Comparison of ENCODE assay signal across 34 cellular contexts in genomic region chrX:102715967-102716366, GRCh38. TPM values are rescaled to one million over a fixed set of nuclear protein-coding genes. Genes with fewer than 3 reads are reported as not detected.
DNase-seq lines count a peak whose midpoint lies in the region; ATAC-seq, FAIRE-seq and TF ChIP-seq lines count a peak whose summit lies in the region.
"Had no signal": no experiment of that assay in that cellular context is flagged by ENCODE, and none has a peak within 500 bp of the region (broad histone marks: within the 10 kb centered on the region; RNA-seq: fewer than 3 reads in every experiment).

No MANE protein-coding gene starts in this region.

- H3K9ac ChIP-seq in IMR-90 (ENCODE audit: low read depth, low read length) (no peak overlapping the region), astrocyte (ENCODE audit: low read length) (no peak overlapping the region)
- H3K9ac ChIP-seq: BLaER1; BLaER1 treated with 17β-estradiol and CSF1 and Interleukin-3, amounts not matched to agents 10 nM and 100 nM had no signal

- H3K23ac ChIP-seq in IMR-90 (ENCODE audit: low read depth, low read length): no peak overlapping the region

- H3K9me3 ChIP-seq in IMR-90 (ENCODE audit: control insufficient read depth, insufficient read depth, low read length) (no peaks in the 10 kb centered on the region), astrocyte (ENCODE audit: insufficient read depth, low read depth, low read length) (no peaks in the 10 kb centered on the region), osteoblast (ENCODE audit: low read depth, low read length) (no peaks in the 10 kb centered on the region)
- H3K9me3 ChIP-seq: A549, BE2C, Caco-2 had no signal

- peak; percentile 26 for FAIRE-seq in astrocyte (lab: Jason Lieb, UNC)
- FAIRE-seq: A204.1, D721Med had no signal

- no peak overlapping the region for H4K8ac ChIP-seq in IMR-90 (ENCODE audit: low read depth in 2 of 2, low read length in 2 of 2)

- POLR2A ChIA-PET in IMR-90 (lab: Charles Lee; ENCODE audit: unreplicated experiment): no interaction called here

- no peaks in the 10 kb centered on the region; the same call in 1 of the 2 replicates for H3K9me1 ChIP-seq in IMR-90 (ENCODE audit: insufficient read depth, low read length)

- H4K20me1 ChIP-seq in IMR-90 (ENCODE audit: insufficient read depth, low read length) (no peaks in the 10 kb centered on the region), astrocyte (ENCODE audit: insufficient read depth, low read length) (no peaks in the 10 kb centered on the region), osteoblast (ENCODE audit: insufficient read depth, low read length) (no peaks in the 10 kb centered on the region)
- H4K20me1 ChIP-seq: BLaER1; BLaER1 treated with 17β-estradiol and CSF1 and Interleukin-3, amounts not matched to agents 10 nM and 100 nM had no signal

- H3K4me3 ChIP-seq in IMR-90 (ENCODE audit: insufficient read depth, low read depth, low read length) (no peak overlapping the region), astrocyte (ENCODE audit: insufficient read depth, low read depth, low read length) (no peak overlapping the region), osteoblast (ENCODE audit: insufficient read depth, low read length) (no peak overlapping the region)
- H3K4me3 ChIP-seq: A549; BLaER1; BLaER1 treated with 17β-estradiol and CSF1 and Interleukin-3, amounts not matched to agents 10 nM and 100 nM had no signal

- H3K18ac ChIP-seq in IMR-90 (ENCODE audit: low read depth, low read length): no peak overlapping the region

- H2BK20ac ChIP-seq in IMR-90 (ENCODE audit: low read depth, low read length): no peak overlapping the region

- no peaks in the 10 kb centered on the region for H3K4me1 Mint-ChIP-seq in astrocyte (ENCODE audit: low read depth, unreplicated experiment)

- no peaks in the 10 kb centered on the region for H3K4me1 ChIP-seq in IMR-90 (ENCODE audit: control insufficient read depth, insufficient read depth, low read length)
- H3K4me1 ChIP-seq in astrocyte (ENCODE audit: insufficient read depth, low read length): no peaks in the 10 kb centered on the region
- H3K4me1 ChIP-seq in osteoblast (ENCODE audit: insufficient read depth, low read length): no peaks in the 10 kb centered on the region
- H3K4me1 ChIP-seq: BE2C; BLaER1; BLaER1 treated with 17β-estradiol and CSF1 and Interleukin-3, amounts not matched to agents 10 nM and 100 nM; Caco-2 had no signal

- H2BK5ac ChIP-seq in IMR-90 (ENCODE audit: low read depth, low read length, poor library complexity, severe bottlenecking): no peak overlapping the region

- H4K5ac ChIP-seq in IMR-90 (ENCODE audit: low read depth, low read length): no peak overlapping the region

- no peak overlapping the region for H3K27ac Mint-ChIP-seq in astrocyte (ENCODE audit: unreplicated experiment)
- H3K27ac Mint-ChIP-seq: B cell; CD14-positive monocyte; CD4-positive, alpha-beta memory T cell; CD4-positive, alpha-beta T cell; CD4-positive, CD25-positive, alpha-beta regulatory T cell; CD8-positive, alpha-beta memory T cell; CD8-positive, alpha-beta T cell had no signal

- no peak overlapping the region for H4K91ac ChIP-seq in IMR-90 (ENCODE audit: insufficient read depth, low read depth, low read length)

- H3K27ac ChIP-seq in IMR-90 (ENCODE audit: insufficient read depth, low read length): no peak overlapping the region
- no peak overlapping the region for H3K27ac ChIP-seq in astrocyte (ENCODE audit: low read depth, low read length)
- no peak overlapping the region for H3K27ac ChIP-seq in osteoblast (ENCODE audit: low read depth, low read length)
- H3K27ac ChIP-seq: 22Rv1; A549; BLaER1; BLaER1 treated with 17β-estradiol and CSF1 and Interleukin-3, amounts not matched to agents 10 nM and 100 nM; C4-2B had no signal

- 78% methylated on average over 4 of the region's 5 CpGs; no CpG with 5 or more reads in 1 of the 2 experiments for WGBS in IMR-90 (ENCODE audit: extremely low coverage in 2 of 2, insufficient read length in 1 of 2), 2 experiments

- H3K14ac ChIP-seq in IMR-90 (replicated peaks; ENCODE audit: low read depth, low read length): no peak overlapping the region

- no peaks in the 10 kb centered on the region for H3K79me2 ChIP-seq in astrocyte (ENCODE audit: insufficient read depth, low read length)
- H3K79me2 ChIP-seq in osteoblast (ENCODE audit: insufficient read depth, low read length): no peaks in the 10 kb centered on the region

- H3K4me2 ChIP-seq in IMR-90 (ENCODE audit: low read depth, low read length) (no peak overlapping the region), astrocyte (ENCODE audit: low read length) (no peak overlapping the region), osteoblast (ENCODE audit: insufficient read depth, low read length) (no peak overlapping the region)
- H3K4me2 ChIP-seq: A549; BLaER1; BLaER1 treated with 17β-estradiol and CSF1 and Interleukin-3, amounts not matched to agents 10 nM and 100 nM had no signal

- no peak overlapping the region for H2BK15ac ChIP-seq in IMR-90 (ENCODE audit: low read depth, low read length)

- no peak overlapping the region for H3K56ac ChIP-seq in IMR-90 (ENCODE audit: extremely low read depth, insufficient read depth, low read length)

- in situ Hi-C loops in IMR-90 (cut with MboI; ENCODE audit: low sequenced_read_pairs): no loop called here

- no TSS peak for BruUV-seq in IMR-90 (replicated peaks; lab: Mats Ljungman, UMichigan)

- H3K4me3 Mint-ChIP-seq in astrocyte (ENCODE audit: unreplicated experiment): no peak overlapping the region
- H3K4me3 Mint-ChIP-seq: B cell; CD14-positive monocyte; CD4-positive, alpha-beta memory T cell; CD4-positive, alpha-beta T cell; CD4-positive, CD25-positive, alpha-beta regulatory T cell; CD8-positive, alpha-beta memory T cell; CD8-positive, alpha-beta T cell had no signal

- H2AK9ac ChIP-seq in IMR-90 (replicated peaks; ENCODE audit: low read depth, low read length, poor library complexity): peak overlapping the region; percentile 61

- ATAC-seq in IMR-90 (ENCODE audit: low read depth) (no peak), HG03139 (IDR thresholded peaks at IDR 0.05; ENCODE audit: unreplicated experiment) (no peak)
- ATAC-seq: A549; CD8-positive, alpha-beta T cell had no signal

- no peaks in the 10 kb centered on the region; the same call in 1 of the 2 replicates for H3K27me3 ChIP-seq in IMR-90 (ENCODE audit: control insufficient read depth, insufficient read depth, low read length)
- H3K27me3 ChIP-seq in astrocyte (ENCODE audit: insufficient read depth, low read length): no peaks in the 10 kb centered on the region
- no peaks in the 10 kb centered on the region for H3K27me3 ChIP-seq in osteoblast (ENCODE audit: insufficient read depth, low read length)

- H3K36me3 ChIP-seq in IMR-90 (ENCODE audit: control insufficient read depth, insufficient read depth, low read length) (no peaks in the 10 kb centered on the region; the same call in 1 of the 2 replicates), astrocyte (ENCODE audit: insufficient read depth, low read length) (no peaks in the 10 kb centered on the region), osteoblast (ENCODE audit: insufficient read depth, low read length) (no peaks in the 10 kb centered on the region)
- H3K36me3 ChIP-seq: BE2C; BLaER1; BLaER1 treated with 17β-estradiol and CSF1 and Interleukin-3, amounts not matched to agents 10 nM and 100 nM had no signal

- H3K9me3 Mint-ChIP-seq in astrocyte (ENCODE audit: unreplicated experiment): no peaks in the 10 kb centered on the region
- H3K9me3 Mint-ChIP-seq: CD4-positive, alpha-beta T cell; CD8-positive, alpha-beta memory T cell; CD8-positive, alpha-beta T cell had no signal

- H3K36me3 Mint-ChIP-seq in astrocyte (ENCODE audit: low read depth, unreplicated experiment): no peaks in the 10 kb centered on the region
- H3K36me3 Mint-ChIP-seq: CD14-positive monocyte; CD4-positive, alpha-beta memory T cell; CD4-positive, CD25-positive, alpha-beta regulatory T cell; CD8-positive, alpha-beta memory T cell had no signal

- TF ChIP-seq POLR2A in IMR-90 (IDR thresholded peaks at IDR 0.05; ENCODE audit: low read depth, low read length): no peak

- H2AFZ ChIP-seq in IMR-90 (replicated peaks; ENCODE audit: low read length, poor library complexity): no peak overlapping the region
- H2AFZ ChIP-seq in astrocyte (ENCODE audit: low read depth, low read length): no peak overlapping the region
- H2AFZ ChIP-seq in osteoblast (ENCODE audit: low read length): no peak overlapping the region

- CTCF ChIA-PET in IMR-90 (lab: Yijun Ruan, JAX): no interaction called here

- H2BK120ac ChIP-seq in IMR-90 (ENCODE audit: low read depth, low read length): no peak overlapping the region

- DNase-seq in IMR-90 (no peak), astrocyte (ENCODE audit: low read depth) (no peak), osteoblast (ENCODE audit: insufficient read length, low spot score, missing footprints) (peak; percentile 38)
- DNase-seq in activated naive CD4-positive, alpha-beta T cell treated with anti-CD3 and anti-CD28 coated beads, Interleukin-2, amount 50 U/mL, for 16 hours: no peak
- DNase-seq in central memory CD4-positive, alpha-beta T cell: no peak
- DNase-seq: 8988T; ACHN; AML-193; BE2C; Caco-2; Calu3; CD4-positive, alpha-beta memory T cell; CD4-positive, alpha-beta T cell; CD4-positive, CD25-positive, alpha-beta regulatory T cell; CD8-positive, alpha-beta memory T cell; CD8-positive, alpha-beta T cell; COR-L47; DMS 273 treated with DMSO at 0.1 percent for 48 hours; DMS153; DMS53; DMS79; DMS79 treated with DMSO at 0.1 percent for 48 hours; DND-41; EL had no signal

- dilution Hi-C loops in IMR-90 (cut with HindIII; ENCODE audit: low sequenced_read_pairs, unreplicated experiment): no loop called here

- H2AK5ac ChIP-seq in IMR-90 (ENCODE audit: low read depth, low read length): no peak overlapping the region

- H3K4ac ChIP-seq in IMR-90 (ENCODE audit: low read depth, low read length): no peak overlapping the region

- TF ChIP-seq RAD21 in IMR-90 (IDR thresholded peaks at IDR 0.05; ENCODE audit: low read length): no peak

- H3K79me1 ChIP-seq in IMR-90 (ENCODE audit: low read depth in 1 of 2, low read length in 2 of 2): peaks cover 0 to 6% of the 10 kb centered on the region in 2 experiments; a peak in 2 of 4 replicates

- TF ChIP-seq CTCF in IMR-90 (conservative IDR thresholded peaks at IDR 0.05; ENCODE audit: low read depth, low read length) (no peak), astrocyte (IDR thresholded peaks at IDR 0.05; ENCODE audit: insufficient read depth, low read depth, low read length) (no peak), osteoblast (IDR thresholded peaks at IDR 0.05; ENCODE audit: extremely low read depth, low read depth, low read length) (no peak)

- peaks cover 5% of the 10 kb centered on the region for H3K27me3 Mint-ChIP-seq in astrocyte (ENCODE audit: low read depth, unreplicated experiment)

- intact Hi-C loops in IMR-90 (cut with micrococcal nuclease): loop anchor here (10.0 kb wide), 1 partner anchor 201 kb away; the partner anchor contains the start of gene TMSB15A

RNA-seq across cellular contexts. Expression of gene GPRASP2, which starts 3.7 kb away (rescaled TPM):
- 23.6 and 24.7 TPM in 2 replicates for total RNA-seq in IMR-90 (2012; rRNA removed)
- polyA plus RNA-seq in IMR-90 (2012; rRNA removed): 9.0 and 9.4 TPM in 2 replicates
- 4.3 and 5.1 TPM in 2 replicates for polyA plus RNA-seq in IMR-90 (2012; cell fraction: cytosol; rRNA removed)
- polyA plus RNA-seq in IMR-90 (2012; cell fraction: nucleus; rRNA removed; ENCODE audit: low replicate concordance): 3.0 and 7.7 TPM in 2 replicates
- 9.1 and 10.1 TPM in 2 replicates for total RNA-seq in astrocyte
- 10.9 and 11.8 TPM in 2 replicates for total RNA-seq in osteoblast

RNA-seq across cellular contexts. Expression of gene GPRASP3, which starts 4.6 kb away (rescaled TPM):
- total RNA-seq in IMR-90 (2012; rRNA removed) (6.9 and 8.1 TPM in 2 replicates), astrocyte (4.9 and 8.0 TPM in 2 replicates), osteoblast (3.2 and 3.3 TPM in 2 replicates)
- polyA plus RNA-seq in IMR-90 (2012; rRNA removed): 1.4 and 2.2 TPM in 2 replicates
- polyA plus RNA-seq in IMR-90 (2012; cell fraction: cytosol; rRNA removed): 0.90 and 0.99 TPM in 2 replicates
- polyA plus RNA-seq in IMR-90 (2012; cell fraction: nucleus; rRNA removed; ENCODE audit: low replicate concordance): 0.63 and 2.3 TPM in 2 replicates
